In genomic region chr7:74441801-74442200, GRCh38 we compare ENCODE assay signal across 13 cellular contexts. TPM values are rescaled to one million over a fixed set of nuclear protein-coding genes. Genes with fewer than 3 reads are reported as not detected.
"Had no signal": no experiment of that assay in that cellular context is flagged by ENCODE, and none has a peak within 500 bp of the region (broad histone marks: within the 10 kb centered on the region; RNA-seq: fewer than 3 reads in every experiment).

No MANE protein-coding gene starts in this region.

- H3K27me3 ChIP-seq: uterus had no signal

- H3K4me3 Mint-ChIP-seq: immature natural killer cell; T-helper 2 cell treated with Interferon-gamma antibody and Interleukin-4, amounts not matched to agents 5 μg/mL and 100 μg/mL, for 36 hours had no signal

- H3K9me3 ChIP-seq: uterus had no signal

- H3K4me2 ChIP-seq: smooth muscle cell had no signal

- H3K27ac Mint-ChIP-seq: immature natural killer cell; T-helper 2 cell treated with Interferon-gamma antibody and Interleukin-4, amounts not matched to agents 5 μg/mL and 100 μg/mL, for 36 hours had no signal

- H3K4me1 ChIP-seq: uterus had no signal

- ATAC-seq: activated CD4-positive, CD25-positive, alpha-beta regulatory T cell treated with anti-CD3 and anti-CD28 coated beads, Interleukin-2, amount 50 U/mL, for 24 hours; activated naive CD4-positive, alpha-beta T cell treated with anti-CD3 and anti-CD28 coated beads, Interleukin-2, amount 50 U/mL, for 72 hours; left lobe of liver; right cardiac atrium had no signal

- H3K4me1 Mint-ChIP-seq: immature natural killer cell had no signal

- H3K27ac ChIP-seq: uterus had no signal

- H3K4me3 ChIP-seq: smooth muscle cell, uterus had no signal

- H3K36me3 ChIP-seq: uterus had no signal

- DNase-seq: amygdala, cerebellar nuclear complex, dermis blood vessel endothelial cell, immature natural killer cell, mammary epithelial cell, posterior cingulate gyrus, uterus had no signal

RNA-seq across cellular contexts. Expression of gene GTF2IRD1, which starts 11.9 kb away (rescaled TPM):
- polyA plus RNA-seq: immature natural killer cell had no signal
